Comparison of ENCODE assay signal across 9 cellular contexts in genomic region chr17:927611-928461, GRCh38. TPM values are rescaled to one million over a fixed set of nuclear protein-coding genes. Genes with fewer than 3 reads are reported as not detected.
DNase-seq lines count a peak whose midpoint lies in the region; ATAC-seq and TF ChIP-seq lines count a peak whose summit lies in the region.
"Had no signal": no experiment of that assay in that cellular context is flagged by ENCODE, and none has a peak within 500 bp of the region (broad histone marks: within the 10 kb centered on the region; RNA-seq: fewer than 3 reads in every experiment).

No MANE protein-coding gene starts in this region.

- H3K14ac ChIP-seq in mesenchymal stem cell (ENCODE audit: low read length in 2 of 2): no peak overlapping the region

- 0 out of 2 replicates have a peak overlapping the region, but pooled peaks have one; percentile 10 for H3K9ac ChIP-seq in HUES48 (ENCODE audit: low read depth, low read length)
- H3K9ac ChIP-seq in mesenchymal stem cell (ENCODE audit: low read length): no peak overlapping the region

- H2AFZ ChIP-seq in mesenchymal stem cell (ENCODE audit: low read depth, low read length): no peak overlapping the region

- H3K4me2 ChIP-seq in mesenchymal stem cell (ENCODE audit: low read length, poor library complexity, severe bottlenecking): peak overlapping the region; percentile 50

- H3K36me3 Mint-ChIP-seq in activated naive CD4-positive, alpha-beta T cell treated with anti-CD3 and anti-CD28 coated beads, Interleukin-2, amount 50 U/mL, for 72 hours: no peaks in the 10 kb centered on the region
- no peaks in the 10 kb centered on the region for H3K36me3 Mint-ChIP-seq in activated naive CD4-positive, alpha-beta T cell treated with anti-CD3 and anti-CD28 coated beads, Interleukin-2, amount 10 ng/mL, durations not matched to agents 7 days and 5 days

- peak overlapping the region; percentile 43 for H2AK5ac ChIP-seq in mesenchymal stem cell (ENCODE audit: low read length, severe bottlenecking)

- H3K79me1 ChIP-seq in mesenchymal stem cell (replicated peaks; ENCODE audit: low read length, poor library complexity, severe bottlenecking): peaks cover 34% of the 10 kb centered on the region

- peak overlapping the region in 1 of 2 donors; percentile 27 for H3K27ac Mint-ChIP-seq in activated naive CD4-positive, alpha-beta T cell treated with anti-CD3 and anti-CD28 coated beads, Interleukin-2, amount 50 U/mL, for 72 hours
- no peak overlapping the region for H3K27ac Mint-ChIP-seq in activated naive CD4-positive, alpha-beta T cell treated with anti-CD3 and anti-CD28 coated beads, Interleukin-2, amount 10 ng/mL, durations not matched to agents 7 days and 5 days

- in situ Hi-C loops in ACHN (cut with HindIII; ENCODE audit: low pct_ligation_motif_present, low pct_unique_long_range_greater_than_20kb, low sequenced_read_pairs) (no loop called here), brain microvascular endothelial cell (cut with HindIII; ENCODE audit: low pct_ligation_motif_present, low sequenced_read_pairs) (no loop called here)

- no peaks in the 10 kb centered on the region for H3K9me3 Mint-ChIP-seq in activated naive CD4-positive, alpha-beta T cell treated with anti-CD3 and anti-CD28 coated beads, Interleukin-2, amount 50 U/mL, for 72 hours
- H3K9me3 Mint-ChIP-seq in activated naive CD4-positive, alpha-beta T cell treated with anti-CD3 and anti-CD28 coated beads, Interleukin-2, amount 10 ng/mL, durations not matched to agents 7 days and 5 days: no peaks in the 10 kb centered on the region

- H3K4me3 Mint-ChIP-seq in activated naive CD4-positive, alpha-beta T cell treated with anti-CD3 and anti-CD28 coated beads, Interleukin-2, amount 10 ng/mL, durations not matched to agents 7 days and 5 days: no peak overlapping the region

- H2BK15ac ChIP-seq in mesenchymal stem cell (ENCODE audit: low read depth, poor library complexity, severe bottlenecking): peak overlapping the region; percentile 19

- H2BK12ac ChIP-seq in mesenchymal stem cell (ENCODE audit: low read length in 2 of 2): peak overlapping the region; percentile 12 to 37

- H3K4me1 Mint-ChIP-seq in activated naive CD4-positive, alpha-beta T cell treated with anti-CD3 and anti-CD28 coated beads, Interleukin-2, amount 10 ng/mL, durations not matched to agents 7 days and 5 days: no peaks in the 10 kb centered on the region

- H3K4me3 ChIP-seq in HUES48 (ENCODE audit: low read depth, low read length) (no peak overlapping the region), brain microvascular endothelial cell (ENCODE audit: low read depth, low read length) (no peak overlapping the region), mesenchymal stem cell (ENCODE audit: insufficient read depth in 1 of 2, low read depth in 1 of 2, low read length in 2 of 2) (no peak overlapping the region)
- no peak overlapping the region for H3K4me3 ChIP-seq in effector memory CD4-positive, alpha-beta T cell (ENCODE audit: insufficient read depth, low read depth, low read length, poor library complexity, severe bottlenecking)
- H3K4me3 ChIP-seq: pancreas had no signal

- H3K27ac ChIP-seq in HUES48 (ENCODE audit: low read depth, low read length) (peak overlapping the region; percentile 89), brain microvascular endothelial cell (peak overlapping the region; percentile 43), mesenchymal stem cell (ENCODE audit: low read length, poor library complexity, severe bottlenecking) (peak overlapping the region; percentile 98)
- no peak overlapping the region for H3K27ac ChIP-seq in effector memory CD4-positive, alpha-beta T cell (ENCODE audit: insufficient read depth, low read length, poor library complexity, severe bottlenecking)
- H3K27ac ChIP-seq: pancreas had no signal

- H2BK5ac ChIP-seq in mesenchymal stem cell (ENCODE audit: low read depth, low read length, poor library complexity, severe bottlenecking): peak overlapping the region; percentile 94

- H3K27me3 Mint-ChIP-seq in activated naive CD4-positive, alpha-beta T cell treated with anti-CD3 and anti-CD28 coated beads, Interleukin-2, amount 10 ng/mL, durations not matched to agents 7 days and 5 days: peaks cover 24% of the 10 kb centered on the region

- TF ChIP-seq CTCF in brain microvascular endothelial cell (IDR thresholded peaks at IDR 0.05; ENCODE audit: low read depth, low read length, missing control alignments): no peak

- H3K18ac ChIP-seq in mesenchymal stem cell (ENCODE audit: low read depth in 1 of 2, low read length in 2 of 2): peak overlapping the region; percentile 79 to 82

- WGBS in mesenchymal stem cell: 10% methylated on average over 14 of the region's 17 CpGs

- no peak overlapping the region for H4K8ac ChIP-seq in mesenchymal stem cell (ENCODE audit: low read length)

- ATAC-seq in activated naive CD4-positive, alpha-beta T cell treated with anti-CD3 and anti-CD28 coated beads, Interleukin-2, amount 50 U/mL, for 72 hours: no peak

- H4K91ac ChIP-seq in mesenchymal stem cell (ENCODE audit: low read length): peak overlapping the region; percentile 18

- H2BK120ac ChIP-seq in mesenchymal stem cell (ENCODE audit: low read depth, low read length): peak overlapping the region; percentile 0

- no peak overlapping the region for H3K23ac ChIP-seq in mesenchymal stem cell (ENCODE audit: low read length in 2 of 2)

- no peaks in the 10 kb centered on the region for H3K27me3 ChIP-seq in HUES48 (ENCODE audit: control insufficient read depth, insufficient read depth, low read length)
- H3K27me3 ChIP-seq in brain microvascular endothelial cell (replicated peaks): peaks cover 2% of the 10 kb centered on the region
- H3K27me3 ChIP-seq in mesenchymal stem cell (ENCODE audit: control insufficient read depth in 1 of 2, insufficient read depth in 1 of 2, low read length in 2 of 2): no peaks in the 10 kb centered on the region
- no peaks in the 10 kb centered on the region for H3K27me3 ChIP-seq in effector memory CD4-positive, alpha-beta T cell (replicated peaks; ENCODE audit: control insufficient read depth, insufficient read depth, low read length, poor library complexity, severe bottlenecking)
- H3K27me3 ChIP-seq: pancreas had no signal

- CTCF ChIA-PET in activated naive CD4-positive, alpha-beta T cell treated with anti-CD3 and anti-CD28 coated beads, Interleukin-2, amount 10 ng/mL, durations not matched to agents 7 days and 5 days (lab: Charles Lee): interaction anchor here (1.2 kb wide), 1 partner anchor 17 kb away, joined by 3 read pairs; no protein-coding TSS in a partner anchor

- DNase-seq in ACHN (peak; percentile 97), brain microvascular endothelial cell (peak; percentile 65), mesenchymal stem cell (peak; percentile 98), SKM-1 (lab: John Stamatoyannopoulos, UW; ENCODE audit: unreplicated experiment) (no peak)
- DNase-seq in effector memory CD4-positive, alpha-beta T cell: no peak
- DNase-seq in activated naive CD4-positive, alpha-beta T cell treated with anti-CD3 and anti-CD28 coated beads, Interleukin-2, amount 50 U/mL, for 72 hours (ENCODE audit: low spot score in 2 of 2): no peak
- DNase-seq in activated naive CD4-positive, alpha-beta T cell treated with anti-CD3 and anti-CD28 coated beads, Interleukin-2, amount 10 ng/mL, durations not matched to agents 7 days and 5 days: no peak
- DNase-seq: pancreas had no signal

- H3K9me3 ChIP-seq in HUES48 (ENCODE audit: control insufficient read depth, insufficient read depth, low read length) (no peaks in the 10 kb centered on the region), mesenchymal stem cell (ENCODE audit: control insufficient read depth, low read length) (no peaks in the 10 kb centered on the region)
- H3K9me3 ChIP-seq in effector memory CD4-positive, alpha-beta T cell (ENCODE audit: control insufficient read depth, low read length): no peaks in the 10 kb centered on the region
- H3K9me3 ChIP-seq: pancreas had no signal

- H3K4ac ChIP-seq in mesenchymal stem cell (ENCODE audit: low read depth in 1 of 2, low read length in 2 of 2): peak overlapping the region in 1 of 2 experiments; percentile 32

- H3K4me1 ChIP-seq in HUES48 (ENCODE audit: control insufficient read depth, insufficient read depth, low read length) (peaks cover 35% of the 10 kb centered on the region), mesenchymal stem cell (ENCODE audit: control insufficient read depth, insufficient read depth, low read depth, low read length) (peaks cover 30% of the 10 kb centered on the region)
- no peaks in the 10 kb centered on the region for H3K4me1 ChIP-seq in effector memory CD4-positive, alpha-beta T cell (ENCODE audit: control insufficient read depth, insufficient read depth, low read length, poor library complexity, severe bottlenecking)

- peaks cover 8% of the 10 kb centered on the region; the same call in 1 of the 2 replicates for H3K36me3 ChIP-seq in HUES48 (ENCODE audit: control insufficient read depth, insufficient read depth, low read length)
- H3K36me3 ChIP-seq in brain microvascular endothelial cell (replicated peaks): no peaks in the 10 kb centered on the region
- peaks cover 0 to 9% of the 10 kb centered on the region in 2 experiments for H3K36me3 ChIP-seq in mesenchymal stem cell (ENCODE audit: control insufficient read depth in 1 of 2, insufficient read depth in 2 of 2, low read depth in 1 of 2, low read length in 2 of 2)
- no peaks in the 10 kb centered on the region for H3K36me3 ChIP-seq in effector memory CD4-positive, alpha-beta T cell (ENCODE audit: control insufficient read depth, insufficient read depth, low read length)
- H3K36me3 ChIP-seq: pancreas had no signal

RNA-seq across cellular contexts. Expression of gene NXN, which starts 51.7 kb away (rescaled TPM):
- polyA plus RNA-seq in mesenchymal stem cell (2013, experiment 1 of 2): 83.3 TPM
- 82.4 TPM for polyA plus RNA-seq in mesenchymal stem cell (2013, experiment 2 of 2)
- total RNA-seq in activated naive CD4-positive, alpha-beta T cell treated with anti-CD3 and anti-CD28 coated beads, Interleukin-2, amount 50 U/mL, for 72 hours: under 1 TPM; 0.39 to 0.80 TPM

Comparison
In these comparisons a context has a peak if more than half of its experiments do, and no peak if none do; other contexts are left out.
1. DNase-seq: peak in ACHN (single experiment), brain microvascular endothelial cell (single experiment) and mesenchymal stem cell (single experiment); none in effector memory CD4-positive, alpha-beta T cell (0 of 3), activated naive CD4-positive, alpha-beta T cell treated with anti-CD3 and anti-CD28 coated beads, Interleukin-2, amount 50 U/mL, for 72 hours (0 of 2), SKM-1 (single experiment) and activated naive CD4-positive, alpha-beta T cell treated with anti-CD3 and anti-CD28 coated beads, Interleukin-2, amount 10 ng/mL, durations not matched to agents 7 days and 5 days (single experiment).